ENCODE assay signal across 8 cellular contexts in genomic region chr5:21817668-21818419, GRCh38.
DNase-seq lines count a peak whose midpoint lies in the region; ATAC-seq and TF ChIP-seq lines count a peak whose summit lies in the region.

No MANE protein-coding gene starts in this region.

- no peaks in the 10 kb centered on the region for H3K36me3 ChIP-seq in heart left ventricle
- H3K36me3 ChIP-seq in endocrine pancreas (ENCODE audit: control insufficient read depth, insufficient read depth, low read length), result no peaks in the 10 kb centered on the region
- H3K36me3 ChIP-seq in thoracic aorta, result no peaks in the 10 kb centered on the region

- H3K9ac ChIP-seq in endocrine pancreas (ENCODE audit: control insufficient read depth, insufficient read depth, low read length), result no peak overlapping the region

- no peaks in the 10 kb centered on the region for H3K9me3 ChIP-seq in heart left ventricle
- no peaks in the 10 kb centered on the region for H3K9me3 ChIP-seq in endocrine pancreas (ENCODE audit: control insufficient read depth, low read length)
- H3K9me3 ChIP-seq in thoracic aorta, result no peaks in the 10 kb centered on the region

- TF ChIP-seq POLR2A in heart left ventricle (IDR thresholded peaks at IDR 0.05), result no peak

- WGBS in heart left ventricle, 4 donors, result 42 to 50% (median 45%) methylated on average over 5 of the region's 5 CpGs

- peak overlapping the region in 9 of 12 donors; percentile 3 to 43 (median 32) for H3K4me3 ChIP-seq in heart left ventricle
- peak overlapping the region; percentile 52 for H3K4me3 ChIP-seq in endocrine pancreas (ENCODE audit: control insufficient read depth, insufficient read depth, low read length)
- H3K4me3 ChIP-seq in thoracic aorta, result peak overlapping the region; percentile 44

- ATAC-seq in heart left ventricle (no peak), thoracic aorta (ENCODE audit: insufficient number of reproducible peaks, low FRiP score, low read depth) (no peak), GM21515 (IDR thresholded peaks at IDR 0.05; ENCODE audit: unreplicated experiment) (no peak), GM18517 (IDR thresholded peaks at IDR 0.05; ENCODE audit: unreplicated experiment) (no peak)

- TF ChIP-seq CTCF in heart left ventricle (IDR thresholded peaks at IDR 0.05) (peak in 8 of 12 donors; percentile 7 to 39 (median 30)), thoracic aorta (IDR thresholded peaks at IDR 0.05) (no peak)

- no peaks in the 10 kb centered on the region for H3K27me3 ChIP-seq in heart left ventricle
- H3K27me3 ChIP-seq in endocrine pancreas (ENCODE audit: control insufficient read depth, insufficient read depth, low read length), result no peaks in the 10 kb centered on the region
- H3K27me3 ChIP-seq in thoracic aorta (replicated peaks; ENCODE audit: insufficient read depth), result no peaks in the 10 kb centered on the region

- peak overlapping the region in 1 of 12 donors; percentile 47 for H3K27ac ChIP-seq in heart left ventricle
- no peak overlapping the region for H3K27ac ChIP-seq in thoracic aorta

- intact Hi-C loops in heart left ventricle (cut with DNase I) (no loop called here), cardiac septum (cut with DNase I) (no loop called here)

- H3K4me1 ChIP-seq in heart left ventricle (no peaks in the 10 kb centered on the region), endocrine pancreas (ENCODE audit: control insufficient read depth, insufficient read depth, low read length) (no peaks in the 10 kb centered on the region), thoracic aorta (ENCODE audit: control insufficient read depth in 1 of 2, low read depth in 2 of 2) (no peaks in the 10 kb centered on the region)

- no peak for DNase-seq in heart left ventricle
- DNase-seq in cardiac septum (ENCODE audit: low spot score), result no peak
- peak; percentile 39 for DNase-seq in NCI-H2227 treated with DMSO at 0.1 percent for 48 hours (lab: John Stamatoyannopoulos, UW)
- no peak for DNase-seq in thoracic aorta (ENCODE audit: low spot score)
- no peak for DNase-seq in NCI-H82 treated with DMSO at 0.1 percent for 48 hours (lab: John Stamatoyannopoulos, UW; ENCODE audit: unreplicated experiment)
